ENCODE assay signal across 16 cellular contexts in the genomic region with DNA sequence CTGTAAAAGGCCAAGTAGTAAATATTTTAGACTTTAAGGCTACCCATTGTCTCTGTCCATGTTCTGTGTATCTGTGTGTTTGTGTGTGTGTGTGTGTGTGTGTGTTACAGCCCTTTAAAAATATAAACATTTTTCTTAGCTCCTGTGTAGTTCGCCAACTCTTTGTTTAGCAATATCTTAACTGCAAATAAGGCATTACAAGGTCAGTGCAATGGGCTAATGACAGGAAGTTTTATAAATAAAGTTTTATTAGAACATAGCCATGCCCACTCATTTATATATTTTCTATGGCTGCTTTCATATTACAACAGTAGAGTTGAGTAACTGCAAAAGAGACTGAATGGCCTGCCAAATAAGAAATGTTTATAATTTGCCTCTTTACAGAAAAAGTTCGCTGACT. TPM values are rescaled to one million over a fixed set of nuclear protein-coding genes. Genes with fewer than 3 reads are reported as not detected.
DNase-seq lines count a peak whose midpoint lies in the region; ATAC-seq, FAIRE-seq and TF ChIP-seq lines count a peak whose summit lies in the region.
"Had no signal": no experiment of that assay in that cellular context is flagged by ENCODE, and none has a peak within 500 bp of the region (broad histone marks: within the 10 kb centered on the region; RNA-seq: fewer than 3 reads in every experiment).

No MANE protein-coding gene starts in this region.

- POLR2A ChIA-PET in A549 (lab: Yijun Ruan, JAX): no interaction called here

- no peaks in the 10 kb centered on the region for H3K9me1 ChIP-seq in keratinocyte (ENCODE audit: control insufficient read depth, extremely low read depth, insufficient read depth, low read length)

- FAIRE-seq in A549 (lab: Jason Lieb, UNC) (no peak), keratinocyte (lab: Jason Lieb, UNC) (no peak)

- 52% methylated on average over 2 of the region's 2 CpGs for WGBS in A549 (ENCODE audit: missing lambda C conversion rate)

- no peaks in the 10 kb centered on the region for H3K36me3 ChIP-seq in keratinocyte (ENCODE audit: control insufficient read depth in 2 of 2, extremely low read depth in 1 of 2, insufficient read depth in 2 of 2, low read length in 2 of 2)
- H3K36me3 ChIP-seq: HAP-1 had no signal

- ATAC-seq in A549 (peak in 1 of 2 experiments; percentile 32; a peak in 3 of 6 replicates), GM19324 (IDR thresholded peaks at IDR 0.05; ENCODE audit: low FRiP score, unreplicated experiment) (no peak)
- ATAC-seq: PC-3, SK-N-SH treated with all-trans-retinoic acid at 6 μM for 48 hours had no signal

- no peak for TF ChIP-seq EP300 in A549 (IDR thresholded peaks at IDR 0.05)

- H3K4me1 ChIP-seq in A549 (peaks cover 43% of the 10 kb centered on the region), keratinocyte (ENCODE audit: control insufficient read depth, extremely low read depth, insufficient read depth, low read length) (peaks cover 8% of the 10 kb centered on the region)

- H3K4me2 ChIP-seq in A549: peak overlapping the region; percentile 66
- no peak overlapping the region for H3K4me2 ChIP-seq in keratinocyte (ENCODE audit: control insufficient read depth, extremely low read depth, insufficient read depth, low read depth, low read length)

- no peak for TF ChIP-seq RAD21 in A549 (conservative IDR thresholded peaks at IDR 0.05 in 1 of 2, IDR thresholded peaks at IDR 0.05 in 1 of 2)

- H3K27ac ChIP-seq in A549: peak overlapping the region; percentile 84 to 99
- peak overlapping the region; percentile 7; the same call in 1 of the 2 replicates for H3K27ac ChIP-seq in HL-60 (replicated peaks)
- no peak overlapping the region for H3K27ac ChIP-seq in keratinocyte (ENCODE audit: control insufficient read depth, insufficient read depth, low read length)
- H3K27ac ChIP-seq in coronary artery: no peak overlapping the region
- H3K27ac ChIP-seq: C4-2B had no signal

- DNase-seq in A549 (ENCODE audit: low read depth in 1 of 2, low spot score in 1 of 2): peak in 1 of 2 experiments; percentile 57
- no peak for DNase-seq in HL-60 (ENCODE audit: low read depth in 1 of 2, low spot score in 1 of 2)
- DNase-seq in OCI-M1 (lab: John Stamatoyannopoulos, UW): peak; percentile 47
- DNase-seq in keratinocyte (ENCODE audit: low read depth, low spot score): no peak
- no peak for DNase-seq in stimulated activated CD4-positive, alpha-beta T cell treated with anti-CD3 and anti-CD28 coated beads, Interleukin-2, amount 100 ng/mL, for 24 hours
- no peak for DNase-seq in coronary artery (ENCODE audit: low spot score)
- no peak for DNase-seq in stimulated activated naive CD4-positive, alpha-beta T cell treated with Interleukin-2 at 50 U/mL for 16 hours (lab: John Stamatoyannopoulos, UW)
- DNase-seq: COR-L47, NCI-H1092, NCI-H1694, NCI-H446, PC-3 had no signal

- H3K9me3 ChIP-seq in A549 (no peaks in the 10 kb centered on the region), keratinocyte (ENCODE audit: control insufficient read depth, low read depth, low read length) (no peaks in the 10 kb centered on the region)
- H3K9me3 ChIP-seq: HAP-1 had no signal

- no peak for TF ChIP-seq POLR2A in A549 (IDR thresholded peaks at IDR 0.05; ENCODE audit: low read length)

- peak overlapping the region; percentile 41 for H2AFZ ChIP-seq in keratinocyte (ENCODE audit: control insufficient read depth, low read length)

- H3K27me3 ChIP-seq in HL-60 (ENCODE audit: insufficient read depth, poor library complexity, severe bottlenecking) (no peaks in the 10 kb centered on the region), keratinocyte (ENCODE audit: control insufficient read depth, extremely low read depth, insufficient read depth, low read length) (no peaks in the 10 kb centered on the region)

- dilution Hi-C loops in keratinocyte (cut with MboI; ENCODE audit: extremely low pct_ligation_motif_present, low sequenced_read_pairs): no loop called here

- CTCF ChIA-PET in A549 (lab: Yijun Ruan, JAX): no interaction called here

- H3K9ac ChIP-seq in keratinocyte (ENCODE audit: control insufficient read depth, extremely low read depth, insufficient read depth, low read length): no peak overlapping the region

- 0 out of 3 replicates have a peak overlapping the region, but pooled peaks have one; percentile 21 for H3K4me3 ChIP-seq in A549
- H3K4me3 ChIP-seq in HL-60 (replicated peaks; ENCODE audit: insufficient read depth, low read length): no peak overlapping the region
- H3K4me3 ChIP-seq in keratinocyte (ENCODE audit: control insufficient read depth in 2 of 3, extremely low read depth in 1 of 3, insufficient read depth in 2 of 3, low read depth in 1 of 3, low read length in 3 of 3): no peak overlapping the region
- no peak overlapping the region for H3K4me3 ChIP-seq in coronary artery
- H3K4me3 ChIP-seq: HAP-1 had no signal

- no peaks in the 10 kb centered on the region for H3K79me2 ChIP-seq in keratinocyte (ENCODE audit: control insufficient read depth, insufficient read depth, low read length)

- H4K20me1 ChIP-seq in keratinocyte (ENCODE audit: control insufficient read depth, extremely low read depth, insufficient read depth, low read length): no peaks in the 10 kb centered on the region

- no peak for TF ChIP-seq CTCF in A549 (IDR thresholded peaks at IDR 0.05)
- TF ChIP-seq CTCF in HL-60 (IDR thresholded peaks at IDR 0.05; ENCODE audit: insufficient read depth, low read length): no peak
- no peak for TF ChIP-seq CTCF in keratinocyte (optimal IDR thresholded peaks at IDR 0.05 in 1 of 3, IDR thresholded peaks at IDR 0.05 in 1 of 3, conservative IDR thresholded peaks at IDR 0.05 in 1 of 3; ENCODE audit: extremely low read depth in 1 of 3, insufficient read depth in 2 of 3, low read length in 3 of 3)
- TF ChIP-seq CTCF in coronary artery (IDR thresholded peaks at IDR 0.05): no peak

TF ChIP-seq in A549, 52 proteins besides CTCF, POLR2A, EP300 and RAD21:
- TF ChIP-seq HOXA7 (CRISPR knock-in tag; IDR thresholded peaks at IDR 0.05) (no peak), ZNF302 (CRISPR knock-in tag; IDR thresholded peaks at IDR 0.05) (peak; percentile 48; the same call in 1 of the 2 replicates)

RNA-seq across cellular contexts. Expression of a gene that starts 5.9 kb away (rescaled TPM):
- polyA plus RNA-seq in A549 (2011; rRNA removed) (125 and 161 TPM in 2 replicates), A549 (2017; fragmentation: RNase III; extraction: RNeasy Plus Mini Kit Qiagen cat#74134 plus additional on column Dnase treatment) (52.0 to 53.9 TPM (median 52.4 TPM) in 3 replicates), keratinocyte (4.0 to 8.4 TPM (median 6.0 TPM) in 3 replicates)
- 16.0 and 18.3 TPM in 2 replicates for polyA plus RNA-seq in A549 (2012; cell fraction: cytosol; rRNA removed)
- polyA plus RNA-seq in A549 (2012; cell fraction: nucleus; rRNA removed): 15.2 and 26.8 TPM in 2 replicates
- polyA minus RNA-seq in A549 (2011; rRNA and poly(A)+ RNA removed): 201 and 266 TPM in 2 replicates
- polyA plus RNA-seq in keratinocyte (2011; ENCODE audit: low read depth): 10.3 TPM
- 1.6 and 4.4 TPM in 2 replicates for polyA plus RNA-seq in keratinocyte (2011; cell fraction: cytosol; rRNA removed)
- 8.3 and 13.8 TPM in 2 replicates for polyA plus RNA-seq in keratinocyte (2011; cell fraction: nucleus; rRNA removed)
- 6.0 and 11.5 TPM in 2 replicates for polyA plus RNA-seq in keratinocyte (2012; ENCODE audit: low replicate concordance)
- polyA minus RNA-seq in keratinocyte: 7.1 to 14.6 TPM (median 11.7 TPM) in 3 replicates
- polyA minus RNA-seq in keratinocyte (2011; cell fraction: cytosol; rRNA and poly(A)+ RNA removed): 4.8 TPM
- polyA minus RNA-seq in keratinocyte (2011; cell fraction: nucleus; rRNA and poly(A)+ RNA removed): 18.3 and 27.8 TPM in 2 replicates

Comparison
In these comparisons a context has a peak if more than half of its experiments do, and no peak if none do; other contexts are left out.
1. H3K27ac ChIP-seq: peak in A549 (2 of 2) and HL-60 (single experiment); none in keratinocyte (single experiment) and coronary artery (0 of 2).